8 cellular contexts compared by ENCODE assay signal in genomic region chr3:184017672-184018423, GRCh38. TPM values are rescaled to one million over a fixed set of nuclear protein-coding genes. Genes with fewer than 3 reads are reported as not detected.
DNase-seq lines count a peak whose midpoint lies in the region; ATAC-seq and TF ChIP-seq lines count a peak whose summit lies in the region.

ABCC5 (minus strand) TSS chr3:184017884; CDS start chr3:184014392, 3,492 bp downstream.

- DNase-seq in CD1c-positive myeloid dendritic cell (ENCODE audit: extremely low spot score) (peak; percentile 94), NCI-H774 (lab: John Stamatoyannopoulos, UW) (peak; percentile 98), ecto neural progenitor cell (ENCODE audit: low spot score) (peak; percentile 96), lower lobe of right lung (peak; percentile 93)
- DNase-seq in activated CD4-positive, alpha-beta memory T cell treated with anti-CD3 and anti-CD28 coated beads for 36 hours = peak; percentile 89
- peak; percentile 68 to 81 (median 71) for DNase-seq in stimulated activated CD4-positive, alpha-beta T cell treated with anti-CD3 and anti-CD28 coated beads, TNF-alpha, amount 100 ng/mL, for 24 hours (ENCODE audit: low read depth in 3 of 3)

- peak; percentile 98 for ATAC-seq in GM19397 (IDR thresholded peaks at IDR 0.05; ENCODE audit: unreplicated experiment)
- peak; percentile 95 for ATAC-seq in HG03571 (IDR thresholded peaks at IDR 0.05; ENCODE audit: unreplicated experiment)
- ATAC-seq in lower lobe of right lung = peak; percentile 99 to 100

- intact Hi-C loops in activated CD4-positive, alpha-beta memory T cell treated with anti-CD3 and anti-CD28 coated beads for 36 hours (cut with micrococcal nuclease) = loop anchor here (1.0 to 5.0 kb wide), 7 partner anchors 117 to 551 kb away; partner anchors contain the start of genes AP2M1, EIF2B5, PARL and PSMD2
- intact Hi-C loops in lower lobe of right lung (cut with DNase I) = loop anchor here (10.0 kb wide), 1 partner anchor 123 kb away; no protein-coding TSS in a partner anchor

- H3K27ac Mint-ChIP-seq in activated CD4-positive, alpha-beta memory T cell treated with anti-CD3 and anti-CD28 coated beads for 36 hours = peak within 1 kb of the TSS; percentile 85

- POLR2A ChIA-PET in activated CD4-positive, alpha-beta memory T cell treated with anti-CD3 and anti-CD28 coated beads for 36 hours (lab: Charles Lee) = no interaction called here

- peak within 1 kb of the TSS; percentile 99 for H3K4me3 Mint-ChIP-seq in activated CD4-positive, alpha-beta memory T cell treated with anti-CD3 and anti-CD28 coated beads for 36 hours

- peaks cover 23% of the 10 kb centered on the region for H3K4me1 Mint-ChIP-seq in activated CD4-positive, alpha-beta memory T cell treated with anti-CD3 and anti-CD28 coated beads for 36 hours (ENCODE audit: low read depth)

- peaks cover 8% of the 10 kb centered on the region for H3K36me3 Mint-ChIP-seq in activated CD4-positive, alpha-beta memory T cell treated with anti-CD3 and anti-CD28 coated beads for 36 hours

- no peaks in the 10 kb centered on the region for H3K9me3 Mint-ChIP-seq in activated CD4-positive, alpha-beta memory T cell treated with anti-CD3 and anti-CD28 coated beads for 36 hours

- peaks cover 13% of the 10 kb centered on the region for H3K36me3 ChIP-seq in lower lobe of right lung

- H3K27me3 ChIP-seq in lower lobe of right lung (ENCODE audit: low read depth) = no peaks in the 10 kb centered on the region

- H3K27ac ChIP-seq in lower lobe of right lung = peak within 1 kb of the TSS; percentile 78

- H3K4me1 ChIP-seq in lower lobe of right lung = peaks cover 11% of the 10 kb centered on the region

- TF ChIP-seq CTCF in lower lobe of right lung (IDR thresholded peaks at IDR 0.05) = peak; percentile 48

- peaks cover 5% of the 10 kb centered on the region for H3K27me3 Mint-ChIP-seq in activated CD4-positive, alpha-beta memory T cell treated with anti-CD3 and anti-CD28 coated beads for 36 hours

- CTCF ChIA-PET in activated CD4-positive, alpha-beta memory T cell treated with anti-CD3 and anti-CD28 coated beads for 36 hours (lab: Charles Lee) = interaction anchor here (0.6 to 2.4 kb wide), 16 partner anchors 10 to 319 kb away, joined by 3 to 17 read pairs (median 4); partner anchors contain the start of gene ABCF3

- peak within 1 kb of the TSS; percentile 100 for H3K4me3 ChIP-seq in lower lobe of right lung

- H3K9me3 ChIP-seq in lower lobe of right lung = no peaks in the 10 kb centered on the region

RNA-seq across cellular contexts. Expression of gene ABCC5, which starts in this region (rescaled TPM):
- 10 to 100 TPM; 13.3 to 15.6 TPM for total RNA-seq in activated CD4-positive, alpha-beta memory T cell treated with anti-CD3 and anti-CD28 coated beads for 36 hours
- total RNA-seq in lower lobe of right lung = 38.0 TPM

Comparison
In these comparisons a context has a peak if more than half of its experiments do, and no peak if none do; other contexts are left out.
1. Peak in every context shown above with its lines: DNase-seq, ATAC-seq, H3K4me3 ChIP-seq and H3K27ac ChIP-seq.